Comparison of ENCODE assay signal across 19 cellular contexts in the genomic region with DNA sequence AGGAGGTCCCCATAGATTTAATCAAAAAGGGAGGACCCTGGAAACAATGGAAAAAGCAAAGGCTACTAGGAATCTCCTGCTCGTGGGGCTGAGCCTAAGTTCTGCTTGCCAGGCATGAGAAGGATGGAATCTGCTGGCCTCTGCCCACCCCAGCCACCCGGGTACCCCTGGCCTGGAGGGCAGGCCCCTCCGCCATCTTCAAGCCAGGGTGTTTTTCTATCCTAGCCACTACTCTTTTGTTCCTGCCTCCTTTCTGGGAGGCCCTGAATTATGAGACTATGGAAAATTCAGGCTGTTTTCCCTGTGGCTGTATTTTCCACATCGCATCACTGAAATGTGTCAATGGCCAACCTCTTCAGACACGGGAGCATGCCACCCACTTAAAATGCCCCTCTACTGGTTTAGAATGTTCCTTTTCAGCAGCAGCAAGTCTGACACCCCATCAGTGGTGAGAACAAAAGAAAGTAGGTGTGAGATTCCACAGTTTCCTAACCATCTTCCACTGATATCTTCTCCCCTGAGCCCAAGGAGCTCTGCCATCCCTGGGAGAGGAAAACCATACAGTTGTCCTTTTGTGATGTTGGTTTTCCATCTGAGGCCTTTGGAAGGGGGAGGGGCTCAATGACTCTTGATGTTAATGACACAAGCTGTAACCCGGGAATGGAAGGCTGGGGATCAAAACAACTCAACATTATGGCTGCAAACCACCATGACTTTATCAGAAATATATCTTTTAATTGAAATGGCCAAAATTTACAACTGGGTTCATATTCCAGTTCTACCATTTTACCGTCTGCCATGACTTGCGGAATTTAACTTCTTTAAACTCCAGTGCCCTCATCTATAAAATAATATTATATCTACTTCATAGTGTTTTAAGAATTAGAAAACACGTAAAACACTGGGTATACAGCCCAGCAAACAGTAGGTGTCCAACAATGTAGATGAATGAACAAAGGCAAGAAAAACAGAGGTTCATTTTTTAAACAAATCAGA. TPM values are rescaled to one million over a fixed set of nuclear protein-coding genes. Genes with fewer than 3 reads are reported as not detected.
DNase-seq lines count a peak whose midpoint lies in the region; ATAC-seq, FAIRE-seq and TF ChIP-seq lines count a peak whose summit lies in the region.
"Had no signal": no experiment of that assay in that cellular context is flagged by ENCODE, and none has a peak within 500 bp of the region (broad histone marks: within the 10 kb centered on the region; RNA-seq: fewer than 3 reads in every experiment).

No MANE protein-coding gene starts in this region.

- intact Hi-C loops in HepG2 (cut with micrococcal nuclease; ENCODE audit: unreplicated experiment) (no loop called here), right lobe of liver (cut with DNase I) (no loop called here)

- POLR2A ChIA-PET in HepG2 (lab: Yijun Ruan, JAX) = no interaction called here

- H3K79me2 ChIP-seq in HepG2 (ENCODE audit: insufficient read depth, low read length) (no peaks in the 10 kb centered on the region), fibroblast of lung (ENCODE audit: control insufficient read depth, insufficient read depth, low read length) (peaks cover 17% of the 10 kb centered on the region)

- H2AFZ ChIP-seq in HepG2 (ENCODE audit: low read length) (no peak overlapping the region), fibroblast of lung (ENCODE audit: low read length) (no peak overlapping the region)

- H3K27ac ChIP-seq in HepG2 (ENCODE audit: extremely low read length, insufficient read depth, low read length) (no peak overlapping the region), right lobe of liver (no peak overlapping the region), fibroblast of lung (ENCODE audit: insufficient read depth, low read length) (peak overlapping the region; percentile 69), SJCRH30 (no peak overlapping the region)
- H3K27ac ChIP-seq: C4-2B had no signal

- H4K20me1 ChIP-seq in HepG2 (ENCODE audit: insufficient read depth, low read length) (no peaks in the 10 kb centered on the region), fibroblast of lung (ENCODE audit: control insufficient read depth, extremely low read depth, insufficient read depth, low read length) (no peaks in the 10 kb centered on the region)

- TF ChIP-seq POLR2A in HepG2 (IDR thresholded peaks at IDR 0.05; ENCODE audit: insufficient read depth in 1 of 2, low read depth in 2 of 2, low read length in 2 of 2) = no peak
- no peak for TF ChIP-seq POLR2A in right lobe of liver (IDR thresholded peaks at IDR 0.05)

- no peak overlapping the region for H3K9ac ChIP-seq in HepG2 (ENCODE audit: insufficient read depth, low read depth, low read length)
- H3K9ac ChIP-seq in fibroblast of lung (ENCODE audit: insufficient read depth, low read length) = no peak overlapping the region

- 44% methylated on average over 9 of the region's 9 CpGs for WGBS in HepG2 (ENCODE audit: low lambda C conversion rate)
- WGBS in right lobe of liver (ENCODE audit: insufficient coverage, low coverage, low lambda C conversion rate, missing lambda C conversion rate) = 85% methylated on average over 6 of the region's 9 CpGs

- no peaks in the 10 kb centered on the region for H3K36me3 ChIP-seq in HepG2 (replicated peaks in 1 of 2; ENCODE audit: control insufficient read depth in 1 of 2, insufficient read depth in 2 of 2, low read length in 2 of 2)
- no peaks in the 10 kb centered on the region for H3K36me3 ChIP-seq in right lobe of liver
- H3K36me3 ChIP-seq in fibroblast of lung (ENCODE audit: control insufficient read depth, insufficient read depth, low read length) = peaks cover 2% of the 10 kb centered on the region
- no peaks in the 10 kb centered on the region; the same call in 1 of the 2 replicates for H3K36me3 ChIP-seq in SJCRH30
- H3K36me3 ChIP-seq: Peyer's patch had no signal

- no peak for FAIRE-seq in HepG2 (lab: Jason Lieb, UNC)
- FAIRE-seq: TTC549 had no signal

- in situ Hi-C loops in HepG2 (cut with HindIII; ENCODE audit: extremely low pct_ligation_motif_present, low pct_unique_long_range_greater_than_20kb) = no loop called here

- DNase-seq in HepG2 (ENCODE audit: low spot score) (no peak), right lobe of liver (no peak), fibroblast of lung (ENCODE audit: low read depth in 2 of 2) (no peak), mesenteric fat pad (ENCODE audit: low spot score) (peak; percentile 43), SJCRH30 (no peak), NCI-H1694 (lab: John Stamatoyannopoulos, UW) (no peak)
- DNase-seq: activated CD4-positive, alpha-beta T cell treated with anti-CD3 and anti-CD28 coated beads, Interleukin-2, amount 10 ng/mL, durations not matched to agents 24 days and 14 days; activated CD8-positive, alpha-beta memory T cell treated with anti-CD3 and anti-CD28 coated beads, Interleukin-2, amount 50 U/mL, for 48 hours; activated gamma-delta T cell treated with Interleukin-2 at 50 U/mL for 16 hours; NCI-H1417 treated with DMSO at 0.1 percent for 48 hours; nephron progenitor cell; Peyer's patch; stimulated activated CD4-positive, alpha-beta T cell treated with anti-CD3 and anti-CD28 coated beads, Interleukin-12 subunit alpha, Interleukin-12 subunit beta, amount 100 ng/mL, for 4 hours had no signal

- TF ChIP-seq CTCF in HepG2 (CRISPR knock-in tag; IDR thresholded peaks at IDR 0.05) (no peak), right lobe of liver (IDR thresholded peaks at IDR 0.05) (no peak), fibroblast of lung (conservative IDR thresholded peaks at IDR 0.05 in 1 of 2, IDR thresholded peaks at IDR 0.05 in 1 of 2; ENCODE audit: low read depth in 1 of 2, low read length in 2 of 2) (no peak)

- no peak for ATAC-seq in HepG2
- ATAC-seq in right lobe of liver = no peak
- ATAC-seq in GM21423 (IDR thresholded peaks at IDR 0.05; ENCODE audit: unreplicated experiment) = no peak
- ATAC-seq in HG03521 (IDR thresholded peaks at IDR 0.05; ENCODE audit: unreplicated experiment) = no peak
- ATAC-seq: HCT116 had no signal

- H3K9me3 ChIP-seq in HepG2 (ENCODE audit: low read length) = no peaks in the 10 kb centered on the region
- no peaks in the 10 kb centered on the region for H3K9me3 ChIP-seq in right lobe of liver
- H3K9me3 ChIP-seq in fibroblast of lung (ENCODE audit: control insufficient read depth, insufficient read depth, low read depth, low read length) = no peaks in the 10 kb centered on the region
- H3K9me3 ChIP-seq in SJCRH30 (replicated peaks) = no peaks in the 10 kb centered on the region
- H3K9me3 ChIP-seq: Peyer's patch, tibial nerve had no signal

- peaks cover 9% of the 10 kb centered on the region for H3K4me1 ChIP-seq in HepG2 (ENCODE audit: insufficient read depth, low read length)
- H3K4me1 ChIP-seq in right lobe of liver = peaks cover 0 to 3% (median 0%) of the 10 kb centered on the region in 4 donors
- H3K4me1 ChIP-seq in fibroblast of lung (ENCODE audit: control insufficient read depth, extremely low read depth, insufficient read depth, low read length) = peaks cover 68% of the 10 kb centered on the region
- no peaks in the 10 kb centered on the region; the same call in 1 of the 2 replicates for H3K4me1 ChIP-seq in SJCRH30
- H3K4me1 ChIP-seq: Peyer's patch had no signal

- TF ChIP-seq EP300 in HepG2 (IDR thresholded peaks at IDR 0.05; ENCODE audit: low read depth in 2 of 2, low read length in 2 of 2) = no peak
- TF ChIP-seq EP300 in HepG2 (CRISPR knock-in tag; IDR thresholded peaks at IDR 0.05; ENCODE audit: borderline replicate concordance) = no peak

- H3K4me3 ChIP-seq in HepG2 (replicated peaks in 1 of 3; ENCODE audit: insufficient read depth in 1 of 3, low read depth in 2 of 3, low read length in 3 of 3) (no peak overlapping the region), right lobe of liver (no peak overlapping the region), fibroblast of lung (replicated peaks in 1 of 4; ENCODE audit: control extremely low read depth in 1 of 4, insufficient read depth in 1 of 4, low read depth in 3 of 4, low read length in 4 of 4) (no peak overlapping the region), SJCRH30 (no peak overlapping the region)
- H3K4me3 ChIP-seq: Peyer's patch, tibial nerve had no signal

- no peak overlapping the region for H3K4me2 ChIP-seq in HepG2 (ENCODE audit: low read depth, low read length)
- no peak overlapping the region for H3K4me2 ChIP-seq in fibroblast of lung (ENCODE audit: extremely low read depth, insufficient read depth, low read length)

- BruUV-seq in HepG2 (replicated peaks; lab: Mats Ljungman, UMichigan) = no TSS peak

- CTCF ChIA-PET in HepG2 (lab: Yijun Ruan, JAX; ENCODE audit: low intra/inter-chr PET ratio, low total read pairs) = no interaction called here

- H3K27me3 ChIP-seq in HepG2 (ENCODE audit: control insufficient read depth in 1 of 2, insufficient read depth in 2 of 2, low read length in 2 of 2) (peaks cover 0 to under 1% of the 10 kb centered on the region in 2 experiments; a peak in 2 of 5 replicates), right lobe of liver (no peaks in the 10 kb centered on the region), fibroblast of lung (ENCODE audit: control insufficient read depth, insufficient read depth, low read length) (no peaks in the 10 kb centered on the region), SJCRH30 (no peaks in the 10 kb centered on the region)
- H3K27me3 ChIP-seq: Peyer's patch, tibial nerve had no signal

- no peak for TF ChIP-seq RAD21 in HepG2 (CRISPR knock-in tag; IDR thresholded peaks at IDR 0.05)

RNA-seq across cellular contexts. Expression of a gene that starts 22.2 kb away (rescaled TPM):
- total RNA-seq in HepG2 (2016; rRNA removed; fragmentation: Illumina TruSeq; extraction: Trizol) = 0.09 TPM in 1 of 2 replicates, not detected in the other
- total RNA-seq in HepG2 (2016; cell fraction: cytosol; rRNA removed; fragmentation: Illumina TruSeq; extraction: Trizol; ENCODE audit: low read depth) = not detected in 2 replicates
- total RNA-seq in HepG2 (2016; cell fraction: insoluble cytoplasmic fraction; rRNA removed; fragmentation: Illumina TruSeq; extraction: Trizol) = not detected in 2 replicates
- total RNA-seq in HepG2 (2016; cell fraction: membrane; rRNA removed; fragmentation: Illumina TruSeq; extraction: Trizol) = 0.09 TPM in 1 of 2 replicates, not detected in the other
- not detected in 2 replicates for total RNA-seq in HepG2 (2016; cell fraction: nucleus; rRNA removed; fragmentation: Illumina TruSeq; extraction: Trizol)
- polyA plus RNA-seq in HepG2 (2011; rRNA removed) = 0.20 and 0.67 TPM in 2 replicates
- 0.12 and 0.29 TPM in 2 replicates for polyA plus RNA-seq in HepG2 (2011; cell fraction: cytosol; rRNA removed)
- polyA plus RNA-seq in HepG2 (2011; cell fraction: nucleus; rRNA removed) = 0.09 and 0.55 TPM in 2 replicates
- 0.08 TPM in 1 of 2 replicates, not detected in the other for polyA plus RNA-seq in HepG2 (2012)
- not detected in 2 replicates for polyA plus RNA-seq in HepG2 (2016; cell fraction: cytosol; fragmentation: Illumina TruSeq; extraction: Trizol; ENCODE audit: low read depth)
- not detected in 2 replicates for polyA plus RNA-seq in HepG2 (2016; cell fraction: insoluble cytoplasmic fraction; fragmentation: Illumina TruSeq; extraction: Trizol; ENCODE audit: low read depth)
- polyA plus RNA-seq in HepG2 (2016; cell fraction: membrane; fragmentation: Illumina TruSeq; extraction: Trizol; ENCODE audit: low read depth) = 0.15 TPM in 1 of 2 replicates, not detected in the other
- not detected in 2 replicates for polyA plus RNA-seq in HepG2 (2016; cell fraction: nucleus; fragmentation: Illumina TruSeq; extraction: Trizol; ENCODE audit: insufficient read depth, low read depth)
- polyA minus RNA-seq in HepG2 (2011; rRNA and poly(A)+ RNA removed; ENCODE audit: low replicate concordance) = 0.18 and 0.35 TPM in 2 replicates
- not detected in 2 replicates for polyA minus RNA-seq in HepG2 (2011; cell fraction: cytosol; rRNA and poly(A)+ RNA removed)
- polyA minus RNA-seq in HepG2 (2011; cell fraction: nucleus; rRNA and poly(A)+ RNA removed) = not detected in 2 replicates
- 10 to 100 TPM in 2 of 6 experiments, 1 to 10 TPM in 4; 3.0 to 16.9 (median 5.5) TPM for total RNA-seq in right lobe of liver
- 387 and 1,064 TPM in 2 replicates for total RNA-seq in fibroblast of lung
- polyA plus RNA-seq in fibroblast of lung = 1,283 and 1,566 TPM in 2 replicates
- polyA plus RNA-seq in fibroblast of lung (2012) = 748 and 845 TPM in 2 replicates
- polyA minus RNA-seq in fibroblast of lung (ENCODE audit: low replicate concordance) = 440 and 622 TPM in 2 replicates
- total RNA-seq in mesenteric fat pad = 8.9 TPM
- total RNA-seq in SJCRH30 (2014; rRNA removed; shearing (Covaris generic)) = 11.7 and 13.9 TPM in 2 replicates
- total RNA-seq: activated CD4-positive, alpha-beta T cell treated with anti-CD3 and anti-CD28 coated beads, Interleukin-2, amount 10 ng/mL, durations not matched to agents 24 days and 14 days had no signal

Comparison
In these comparisons a context has a peak if more than half of its experiments do, and no peak if none do; other contexts are left out.
1. RNA of a gene that starts 22.2 kb away (total RNA-seq): 387 to 1,064 TPM in fibroblast of lung; 11.7 to 13.9 TPM in SJCRH30, 8.9 TPM in mesenteric fat pad (single experiment), 3.0 to 16.9 TPM in right lobe of liver and 0.09 TPM in HepG2; every median in the first group is over 10 times any median in the second.